ENCODE assay signal across 17 cellular contexts in the genomic region with DNA sequence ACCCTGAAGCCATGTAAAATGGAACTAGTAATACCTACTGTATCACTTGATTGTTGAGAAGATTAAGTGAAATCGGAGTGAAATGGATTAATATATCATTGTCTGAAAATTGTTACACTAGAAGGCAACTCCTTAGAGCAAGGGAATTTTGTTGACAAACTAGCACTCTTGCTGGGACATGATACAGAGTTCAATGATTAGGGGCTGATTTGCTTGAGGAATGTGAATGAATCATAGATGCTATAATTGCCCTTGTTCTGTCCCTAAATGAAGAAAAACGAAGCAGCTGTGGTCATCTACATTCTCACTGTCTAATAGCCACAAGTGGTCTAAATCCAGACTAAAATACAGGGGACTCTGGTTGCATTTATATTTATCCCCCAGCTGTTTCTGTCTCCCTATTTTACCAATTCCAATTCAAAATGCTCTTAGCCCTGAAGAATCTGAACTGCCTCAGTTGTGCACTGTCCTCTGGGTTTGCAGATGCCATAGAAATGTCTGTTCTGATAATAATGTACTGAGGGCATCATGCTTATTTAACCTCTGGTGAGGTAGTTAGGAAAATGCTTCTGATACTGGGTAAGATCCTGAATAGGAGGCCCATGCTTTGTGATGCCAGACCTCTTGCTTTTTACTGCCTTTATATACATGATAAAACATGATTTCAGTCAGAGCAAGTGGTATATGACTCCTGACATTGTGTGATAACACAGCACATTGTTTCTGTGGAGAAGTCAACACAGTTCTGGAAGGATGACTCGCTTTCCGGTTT.
A peak's percentile ranks its signal among the peaks of the same experiment; 100 is the strongest.
DNase-seq lines count a peak whose midpoint lies in the region; ATAC-seq and TF ChIP-seq lines count a peak whose summit lies in the region.
"Had no signal": no experiment of that assay in that cellular context is flagged by ENCODE, and none has a peak within 500 bp of the region (broad histone marks: within the 10 kb centered on the region; RNA-seq: fewer than 3 reads in every experiment).

No MANE protein-coding gene starts in this region.

- H3K14ac ChIP-seq in H9 (ENCODE audit: insufficient read depth, low read length) (no peak overlapping the region), neuronal stem cell (ENCODE audit: low read length) (no peak overlapping the region)

- H2BK120ac ChIP-seq in H9 (ENCODE audit: low read depth, low read length, poor library complexity, severe bottlenecking) (no peak overlapping the region), neuronal stem cell (ENCODE audit: low read depth, low read length) (no peak overlapping the region)

- H3K27me3 ChIP-seq in H9 (ENCODE audit: insufficient read depth, low read length) (no peaks in the 10 kb centered on the region), foreskin keratinocyte (no peaks in the 10 kb centered on the region), neuronal stem cell (ENCODE audit: control insufficient read depth in 3 of 3, insufficient read depth in 3 of 3, low read depth in 1 of 3, low read length in 3 of 3) (no peaks in the 10 kb centered on the region)
- H3K27me3 ChIP-seq: ascending aorta, SJSA1 had no signal

- H2BK5ac ChIP-seq in H9 (ENCODE audit: insufficient read length, low read length), result no peak overlapping the region
- H2BK5ac ChIP-seq in neuronal stem cell (ENCODE audit: low read length), result no peak overlapping the region

- DNase-seq in H9, result no peak
- DNase-seq in WTC11 (ENCODE audit: low spot score), result no peak
- DNase-seq in foreskin keratinocyte, result peak; percentile 53 to 94
- no peak for DNase-seq in neuronal stem cell (ENCODE audit: low spot score)
- DNase-seq in COLO668 (lab: John Stamatoyannopoulos, UW; ENCODE audit: unreplicated experiment), result no peak
- no peak for DNase-seq in glutamatergic neuron
- DNase-seq in activated CD8-positive, alpha-beta memory T cell treated with anti-CD3 and anti-CD28 coated beads, Interleukin-2, amount 10 ng/mL, durations not matched to agents 7 days and 5 days, result no peak
- no peak for DNase-seq in NCI-H2227 (lab: John Stamatoyannopoulos, UW; ENCODE audit: unreplicated experiment)
- DNase-seq: activated gamma-delta T cell treated with Interleukin-2 at 50 U/mL for 16 hours; COR-L47; hypothalamus; MV-4-11; NCI-H524 treated with DMSO at 0.1 percent for 48 hours; stimulated activated CD4-positive, alpha-beta T cell treated with anti-CD3 and anti-CD28 coated beads, Interleukin-2, amount 100 ng/mL, for 48 hours had no signal

- no peak overlapping the region for H3K56ac ChIP-seq in H9 (ENCODE audit: insufficient read length, low read depth, low read length)

- no peak overlapping the region for H2BK15ac ChIP-seq in H9 (ENCODE audit: low read depth, low read length)
- no peak overlapping the region for H2BK15ac ChIP-seq in neuronal stem cell (ENCODE audit: low read length)

- peak overlapping the region; percentile 36 for H3T11ph ChIP-seq in H9 (ENCODE audit: low read length)

- H3K4me2 ChIP-seq in H9 (ENCODE audit: insufficient read depth, insufficient read length, low read length) (no peak overlapping the region), neuronal stem cell (ENCODE audit: insufficient read depth, low read length, poor library complexity, severe bottlenecking) (no peak overlapping the region)

- H3K4me1 ChIP-seq in H9 (ENCODE audit: insufficient read depth, low read length), result peaks cover 3% of the 10 kb centered on the region; the same call in 1 of the 2 replicates
- peaks cover 22% of the 10 kb centered on the region for H3K4me1 ChIP-seq in foreskin keratinocyte
- peaks cover 3 to 11% of the 10 kb centered on the region in 2 donors for H3K4me1 ChIP-seq in neuronal stem cell (ENCODE audit: control insufficient read depth in 2 of 2, insufficient read depth in 1 of 2, low read depth in 1 of 2, low read length in 2 of 2)
- H3K4me1 ChIP-seq: ascending aorta, SJSA1 had no signal

- H3K36me3 ChIP-seq in neuronal stem cell (replicated peaks in 1 of 2; ENCODE audit: control insufficient read depth in 2 of 2, insufficient read depth in 2 of 2, low read length in 2 of 2), result no peaks in the 10 kb centered on the region
- H3K36me3 ChIP-seq: ascending aorta, SJSA1 had no signal

- no peak overlapping the region for H2BK12ac ChIP-seq in H9 (ENCODE audit: insufficient read length, low read depth, low read length)
- H2BK12ac ChIP-seq in neuronal stem cell (ENCODE audit: low read length), result no peak overlapping the region

- ATAC-seq in WTC11 (no peak), foreskin keratinocyte (peak; percentile 93)
- ATAC-seq in activated CD8-positive, alpha-beta memory T cell treated with anti-CD3 and anti-CD28 coated beads, Interleukin-2, amount 10 ng/mL, durations not matched to agents 7 days and 5 days, result no peak
- ATAC-seq: GM12878 had no signal

- H3K9me3 Mint-ChIP-seq in H9 (peaks cover 3% of the 10 kb centered on the region in 2 experiments; a peak in 3 of 5 replicates), WTC11 (peaks cover 4% of the 10 kb centered on the region), glutamatergic neuron (ENCODE audit: unreplicated experiment) (no peaks in the 10 kb centered on the region)
- peaks cover 8% of the 10 kb centered on the region for H3K9me3 Mint-ChIP-seq in activated CD8-positive, alpha-beta memory T cell treated with anti-CD3 and anti-CD28 coated beads, Interleukin-2, amount 10 ng/mL, durations not matched to agents 7 days and 5 days (ENCODE audit: low read depth)

- H3K18ac ChIP-seq in H9 (ENCODE audit: insufficient read length, low read depth, low read length), result no peak overlapping the region
- H3K18ac ChIP-seq in neuronal stem cell (ENCODE audit: low read length), result no peak overlapping the region

- H3K27me3 Mint-ChIP-seq in H9 (ENCODE audit: low read depth), result no peaks in the 10 kb centered on the region
- H3K27me3 Mint-ChIP-seq in WTC11 (ENCODE audit: low read depth), result no peaks in the 10 kb centered on the region
- H3K27me3 Mint-ChIP-seq in glutamatergic neuron (ENCODE audit: unreplicated experiment), result peaks cover 3% of the 10 kb centered on the region
- H3K27me3 Mint-ChIP-seq in activated CD8-positive, alpha-beta memory T cell treated with anti-CD3 and anti-CD28 coated beads, Interleukin-2, amount 10 ng/mL, durations not matched to agents 7 days and 5 days, result no peaks in the 10 kb centered on the region

- H4K91ac ChIP-seq in H9 (ENCODE audit: insufficient read length, low read depth, low read length), result no peak overlapping the region
- H4K91ac ChIP-seq in neuronal stem cell (ENCODE audit: low read depth, low read length, poor library complexity), result no peak overlapping the region

- H3K4me3 ChIP-seq in neuronal stem cell (ENCODE audit: low read length in 2 of 2), result no peak overlapping the region
- H3K4me3 ChIP-seq: ascending aorta, GM12878, SJSA1 had no signal

- H2AK5ac ChIP-seq in H9 (ENCODE audit: insufficient read length, low read length) (no peak overlapping the region), neuronal stem cell (ENCODE audit: low read depth, low read length) (no peak overlapping the region)

- H3K23me2 ChIP-seq in H9 (ENCODE audit: insufficient read length, low read depth, low read length, poor library complexity, severe bottlenecking), result no peaks in the 10 kb centered on the region

- H3K9ac ChIP-seq in H9 (ENCODE audit: extremely low read depth, insufficient read length, low read length), result no peak overlapping the region
- no peak overlapping the region for H3K9ac ChIP-seq in neuronal stem cell (ENCODE audit: low read depth, low read length, poor library complexity)

- H3K79me1 ChIP-seq in H9 (ENCODE audit: insufficient read depth, low read depth, low read length, poor library complexity, severe bottlenecking) (no peaks in the 10 kb centered on the region), neuronal stem cell (ENCODE audit: low read depth, low read length) (no peaks in the 10 kb centered on the region)

- no peaks in the 10 kb centered on the region for H4K20me1 ChIP-seq in H9 (ENCODE audit: control insufficient read depth, insufficient read depth, insufficient read length)

- no peak overlapping the region for H3K4me3 Mint-ChIP-seq in H9
- no peak overlapping the region for H3K4me3 Mint-ChIP-seq in WTC11
- H3K4me3 Mint-ChIP-seq in glutamatergic neuron (ENCODE audit: unreplicated experiment), result no peak overlapping the region
- no peak overlapping the region for H3K4me3 Mint-ChIP-seq in activated CD8-positive, alpha-beta memory T cell treated with anti-CD3 and anti-CD28 coated beads, Interleukin-2, amount 10 ng/mL, durations not matched to agents 7 days and 5 days

- H4K8ac ChIP-seq in H9 (replicated peaks; ENCODE audit: insufficient read length, low read depth, low read length), result no peak overlapping the region
- no peak overlapping the region for H4K8ac ChIP-seq in neuronal stem cell (ENCODE audit: low read depth, low read length)

- POLR2A ChIA-PET in WTC11 (lab: Charles Lee), result no interaction called here

- H2AFZ ChIP-seq in H9 (ENCODE audit: low read length), result no peak overlapping the region
- H2AFZ ChIP-seq in neuronal stem cell (ENCODE audit: low read length), result peak overlapping the region; percentile 51

- H2BK20ac ChIP-seq in H9 (ENCODE audit: low read depth, low read length, poor library complexity, severe bottlenecking), result no peak overlapping the region

- peak overlapping the region in 2 of 3 experiments; percentile 25 to 54; a peak in 4 of 7 replicates for H3K27ac Mint-ChIP-seq in H9
- peak overlapping the region; percentile 59; the same call in 1 of the 2 replicates for H3K27ac Mint-ChIP-seq in WTC11
- no peak overlapping the region for H3K27ac Mint-ChIP-seq in glutamatergic neuron (ENCODE audit: unreplicated experiment)
- no peak overlapping the region for H3K27ac Mint-ChIP-seq in activated CD8-positive, alpha-beta memory T cell treated with anti-CD3 and anti-CD28 coated beads, Interleukin-2, amount 10 ng/mL, durations not matched to agents 7 days and 5 days

- H3K27ac ChIP-seq in H9 (ENCODE audit: insufficient read length, low read depth, low read length) (no peak overlapping the region), foreskin keratinocyte (peak overlapping the region; percentile 91), neuronal stem cell (replicated peaks; ENCODE audit: low read length) (no peak overlapping the region)
- H3K27ac ChIP-seq: ascending aorta, SJSA1 had no signal

- H4K5ac ChIP-seq in H9 (ENCODE audit: insufficient read length, low read depth, low read length), result no peak overlapping the region

- H3K4ac ChIP-seq in H9 (ENCODE audit: low read depth, low read length), result no peak overlapping the region
- no peak overlapping the region for H3K4ac ChIP-seq in neuronal stem cell (ENCODE audit: low read length)

- H3K4me1 Mint-ChIP-seq in H9, result peaks cover 33 to 35% of the 10 kb centered on the region in 2 experiments
- H3K4me1 Mint-ChIP-seq in WTC11, result peaks cover 45% of the 10 kb centered on the region
- H3K4me1 Mint-ChIP-seq in glutamatergic neuron (ENCODE audit: low read depth, unreplicated experiment), result peaks cover 20% of the 10 kb centered on the region
- H3K4me1 Mint-ChIP-seq in activated CD8-positive, alpha-beta memory T cell treated with anti-CD3 and anti-CD28 coated beads, Interleukin-2, amount 10 ng/mL, durations not matched to agents 7 days and 5 days, result no peaks in the 10 kb centered on the region

- no peaks in the 10 kb centered on the region for H3K9me3 ChIP-seq in H9 (ENCODE audit: control insufficient read depth, low read depth, low read length)
- H3K9me3 ChIP-seq in neuronal stem cell (replicated peaks in 1 of 2; ENCODE audit: control insufficient read depth in 2 of 2, insufficient read depth in 1 of 2, low read depth in 1 of 2, low read length in 2 of 2), result no peaks in the 10 kb centered on the region
- H3K9me3 ChIP-seq: ascending aorta, SJSA1 had no signal

- TF ChIP-seq CTCF in H9 (conservative IDR thresholded peaks at IDR 0.05), result no peak
- no peak for TF ChIP-seq CTCF in WTC11 (IDR thresholded peaks at IDR 0.05)
- TF ChIP-seq CTCF in foreskin keratinocyte (conservative IDR thresholded peaks at IDR 0.05), result no peak
- no peak for TF ChIP-seq CTCF in glutamatergic neuron (IDR thresholded peaks at IDR 0.05; ENCODE audit: partially characterized antibody, unreplicated experiment)

- WGBS in H9 (ENCODE audit: extremely low coverage, insufficient read length, low lambda C conversion rate), result no CpG with 5 or more reads among the region's 4 CpGs
- no CpG with 5 or more reads among the region's 4 CpGs for WGBS in neuronal stem cell (ENCODE audit: extremely low coverage in 2 of 2, insufficient read length in 2 of 2, insufficient replicate concordance in 1 of 2), 2 donors

- H3K23ac ChIP-seq in H9 (ENCODE audit: insufficient read length, low read depth, low read length) (no peak overlapping the region), neuronal stem cell (ENCODE audit: low read depth, low read length, poor library complexity) (no peak overlapping the region)

- H3K79me2 ChIP-seq in H9 (ENCODE audit: insufficient read depth, low read length), result no peaks in the 10 kb centered on the region

- CTCF ChIA-PET in WTC11 (lab: Charles Lee), result interaction anchor here (1.4 kb wide), 1 partner anchor 113 kb away, joined by 3 read pairs; no protein-coding TSS in a partner anchor
- CTCF ChIA-PET in activated CD8-positive, alpha-beta memory T cell treated with anti-CD3 and anti-CD28 coated beads, Interleukin-2, amount 10 ng/mL, durations not matched to agents 7 days and 5 days (lab: Charles Lee), result no interaction called here

- H3K36me3 Mint-ChIP-seq in H9 (ENCODE audit: insufficient read depth in 1 of 3, low read depth in 3 of 3) (peaks cover 3 to 5% (median 3%) of the 10 kb centered on the region in 3 experiments), WTC11 (peaks cover 6% of the 10 kb centered on the region), glutamatergic neuron (ENCODE audit: unreplicated experiment) (no peaks in the 10 kb centered on the region)
- H3K36me3 Mint-ChIP-seq in activated CD8-positive, alpha-beta memory T cell treated with anti-CD3 and anti-CD28 coated beads, Interleukin-2, amount 10 ng/mL, durations not matched to agents 7 days and 5 days, result peaks cover 2% of the 10 kb centered on the region

Comparison
In these comparisons a context has a peak if more than half of its experiments do, and no peak if none do; other contexts are left out.
1. DNase-seq: peak in foreskin keratinocyte (2 of 2); none in H9 (single experiment), WTC11 (single experiment), neuronal stem cell (single experiment), COLO668 (single experiment), glutamatergic neuron (single experiment), activated CD8-positive, alpha-beta memory T cell treated with anti-CD3 and anti-CD28 coated beads, Interleukin-2, amount 10 ng/mL, durations not matched to agents 7 days and 5 days (single experiment) and NCI-H2227 (single experiment).
2. H3K27ac Mint-ChIP-seq: peak in H9 (2 of 3) and WTC11 (single experiment); none in glutamatergic neuron (single experiment) and activated CD8-positive, alpha-beta memory T cell treated with anti-CD3 and anti-CD28 coated beads, Interleukin-2, amount 10 ng/mL, durations not matched to agents 7 days and 5 days (single experiment).